ENCODE assay signal across 18 cellular contexts in genomic region chr9:76699966-76700365, GRCh38.
DNase-seq lines count a peak whose midpoint lies in the region; ATAC-seq and TF ChIP-seq lines count a peak whose summit lies in the region.
"Had no signal": no experiment of that assay in that cellular context is flagged by ENCODE, and none has a peak within 500 bp of the region (broad histone marks: within the 10 kb centered on the region; RNA-seq: fewer than 3 reads in every experiment).

No MANE protein-coding gene starts in this region.

- POLR2A ChIA-PET in activated CD4-positive, alpha-beta T cell treated with anti-CD3 and anti-CD28 coated beads, Interleukin-2, amount 10 ng/mL, durations not matched to agents 7 days and 5 days (lab: Charles Lee) = no interaction called here
- POLR2A ChIA-PET in activated CD8-positive, alpha-beta T cell treated with anti-CD3 and anti-CD28 coated beads, Interleukin-2, amount 10 ng/mL, durations not matched to agents 7 days and 5 days (lab: Charles Lee) = interaction anchor here (0.6 to 1.0 kb wide), 2 partner anchors 18 to 290 kb away, joined by 3 to 4 read pairs; no protein-coding TSS in a partner anchor

- H3K4me3 ChIP-seq in AG10803 (ENCODE audit: low read length) = no peak overlapping the region
- no peak overlapping the region for H3K4me3 ChIP-seq in neural progenitor cell
- H3K4me3 ChIP-seq: mucosa of descending colon, tibial artery had no signal

- H3K27ac ChIP-seq in neural progenitor cell = peak overlapping the region; percentile 95
- H3K27ac ChIP-seq: tibial artery had no signal

- H3K9me3 ChIP-seq in neural progenitor cell (ENCODE audit: low read depth) = no peaks in the 10 kb centered on the region
- H3K9me3 ChIP-seq: mucosa of descending colon, tibial artery had no signal

- H4K20me1 ChIP-seq in neural progenitor cell (ENCODE audit: low read depth) = no peaks in the 10 kb centered on the region

- CTCF ChIA-PET in activated CD4-positive, alpha-beta T cell treated with anti-CD3 and anti-CD28 coated beads, Interleukin-2, amount 10 ng/mL, durations not matched to agents 7 days and 5 days (lab: Charles Lee) = interaction anchor here (1.4 to 1.7 kb wide), 2 partner anchors 9 to 35 kb away, joined by 3 to 6 read pairs; no protein-coding TSS in a partner anchor
- CTCF ChIA-PET in activated CD8-positive, alpha-beta T cell treated with anti-CD3 and anti-CD28 coated beads, Interleukin-2, amount 10 ng/mL, durations not matched to agents 7 days and 5 days (lab: Charles Lee) = interaction anchor here (1.2 to 8.3 kb wide), 4 partner anchors 14 to 306 kb away, joined by 3 to 54 read pairs (median 4); partner anchors contain the start of gene RFK

- peaks cover 48% of the 10 kb centered on the region for H3K4me1 Mint-ChIP-seq in neural progenitor cell
- H3K4me1 Mint-ChIP-seq in activated CD4-positive, alpha-beta T cell treated with anti-CD3 and anti-CD28 coated beads, Interleukin-2, amount 10 ng/mL, durations not matched to agents 7 days and 5 days = peaks cover 12% of the 10 kb centered on the region
- peaks cover 7% of the 10 kb centered on the region for H3K4me1 Mint-ChIP-seq in activated CD8-positive, alpha-beta T cell treated with anti-CD3 and anti-CD28 coated beads, Interleukin-2, amount 10 ng/mL, durations not matched to agents 7 days and 5 days (ENCODE audit: low read depth)

- H3K27ac Mint-ChIP-seq in neural progenitor cell = peak overlapping the region; percentile 94
- no peak overlapping the region for H3K27ac Mint-ChIP-seq in activated CD4-positive, alpha-beta T cell treated with anti-CD3 and anti-CD28 coated beads, Interleukin-2, amount 10 ng/mL, durations not matched to agents 7 days and 5 days
- H3K27ac Mint-ChIP-seq in activated CD8-positive, alpha-beta T cell treated with anti-CD3 and anti-CD28 coated beads, Interleukin-2, amount 10 ng/mL, durations not matched to agents 7 days and 5 days = no peak overlapping the region
- H3K27ac Mint-ChIP-seq: activated naive CD8-positive, alpha-beta T cell treated with anti-CD3 and anti-CD28 coated beads, Interleukin-2, amount 50 U/mL, for 24 hours; T-helper 1 cell treated with Interleukin-12 subunit alpha and Interleukin-12 subunit beta and Interleukin-4 antibody, amounts not matched to agents 30 μg/mL and 1 μg/mL, for 36 hours had no signal

- peaks cover 26% of the 10 kb centered on the region for H3F3A ChIP-seq in neural progenitor cell (ENCODE audit: low read depth)

- H2AFZ ChIP-seq in neural progenitor cell (replicated peaks) = peak overlapping the region; percentile 1

- H3K27me3 ChIP-seq in neural progenitor cell = no peaks in the 10 kb centered on the region
- H3K27me3 ChIP-seq: tibial artery had no signal

- peaks cover 4% of the 10 kb centered on the region for H3K36me3 Mint-ChIP-seq in neural progenitor cell
- H3K36me3 Mint-ChIP-seq in activated CD4-positive, alpha-beta T cell treated with anti-CD3 and anti-CD28 coated beads, Interleukin-2, amount 10 ng/mL, durations not matched to agents 7 days and 5 days (ENCODE audit: low read depth) = no peaks in the 10 kb centered on the region
- H3K36me3 Mint-ChIP-seq in activated CD8-positive, alpha-beta T cell treated with anti-CD3 and anti-CD28 coated beads, Interleukin-2, amount 10 ng/mL, durations not matched to agents 7 days and 5 days (ENCODE audit: low read depth) = no peaks in the 10 kb centered on the region
- H3K36me3 Mint-ChIP-seq: CD14-positive monocyte had no signal

- TF ChIP-seq CTCF in AG10803 (conservative IDR thresholded peaks at IDR 0.05; ENCODE audit: low read length) (no peak; the same call in none of the 2 replicates), neural progenitor cell (IDR thresholded peaks at IDR 0.05) (no peak)

- peak overlapping the region; percentile 37 for H3K4me2 ChIP-seq in neural progenitor cell

- no peaks in the 10 kb centered on the region for H3K79me2 ChIP-seq in neural progenitor cell (ENCODE audit: low read depth)

- no peak overlapping the region for H3K4me3 Mint-ChIP-seq in neural progenitor cell
- H3K4me3 Mint-ChIP-seq in activated CD4-positive, alpha-beta T cell treated with anti-CD3 and anti-CD28 coated beads, Interleukin-2, amount 10 ng/mL, durations not matched to agents 7 days and 5 days = no peak overlapping the region
- H3K4me3 Mint-ChIP-seq in activated CD8-positive, alpha-beta T cell treated with anti-CD3 and anti-CD28 coated beads, Interleukin-2, amount 10 ng/mL, durations not matched to agents 7 days and 5 days = no peak overlapping the region
- H3K4me3 Mint-ChIP-seq: activated naive CD8-positive, alpha-beta T cell treated with anti-CD3 and anti-CD28 coated beads, Interleukin-2, amount 50 U/mL, for 24 hours; activated T-cell treated with anti-CD3 and anti-CD28 coated beads, Interleukin-2, amount 50 U/mL, for 4 hours; CD14-positive monocyte; T-helper 1 cell treated with Interleukin-12 subunit alpha and Interleukin-12 subunit beta and Interleukin-4 antibody, amounts not matched to agents 30 μg/mL and 1 μg/mL, for 36 hours had no signal

- no peaks in the 10 kb centered on the region for H3K36me3 ChIP-seq in neural progenitor cell

- DNase-seq in AG10803 (ENCODE audit: low read depth) (peak; percentile 89), M059J (ENCODE audit: low read depth) (peak; percentile 63), cerebellar cortex (ENCODE audit: low spot score) (peak; percentile 62), neural progenitor cell (ENCODE audit: low spot score) (no peak), COLO829 (ENCODE audit: low spot score) (no peak)
- no peak for DNase-seq in activated CD4-positive, alpha-beta T cell treated with anti-CD3 and anti-CD28 coated beads, Interleukin-2, amount 10 ng/mL, durations not matched to agents 7 days and 5 days
- DNase-seq in activated CD4-positive, alpha-beta T cell treated with anti-CD3 and anti-CD28 coated beads, Interleukin-2, amount 50 U/mL, for 48 hours = no peak
- DNase-seq in activated CD8-positive, alpha-beta T cell treated with anti-CD3 and anti-CD28 coated beads, Interleukin-2, amount 10 ng/mL, durations not matched to agents 7 days and 5 days = no peak
- DNase-seq: activated naive CD8-positive, alpha-beta T cell treated with anti-CD3 and anti-CD28 coated beads, Interleukin-2, amount 50 U/mL, for 24 hours; activated T-cell treated with anti-CD3 and anti-CD28 coated beads, Interleukin-2, amount 50 U/mL, for 4 hours; islet precursor cell; KG1; mucosa of descending colon; NCI-H524; tibial artery had no signal

- peaks cover 8% of the 10 kb centered on the region for H3K27me3 Mint-ChIP-seq in neural progenitor cell (ENCODE audit: insufficient read depth, low read depth)
- peaks cover 24% of the 10 kb centered on the region for H3K27me3 Mint-ChIP-seq in activated CD4-positive, alpha-beta T cell treated with anti-CD3 and anti-CD28 coated beads, Interleukin-2, amount 10 ng/mL, durations not matched to agents 7 days and 5 days
- H3K27me3 Mint-ChIP-seq in activated CD8-positive, alpha-beta T cell treated with anti-CD3 and anti-CD28 coated beads, Interleukin-2, amount 10 ng/mL, durations not matched to agents 7 days and 5 days (ENCODE audit: low read depth) = peaks cover 24% of the 10 kb centered on the region

- H3K4me1 ChIP-seq in neural progenitor cell = peaks cover 25% of the 10 kb centered on the region

- no peak for ATAC-seq in activated CD8-positive, alpha-beta T cell treated with anti-CD3 and anti-CD28 coated beads, Interleukin-2, amount 10 ng/mL, durations not matched to agents 7 days and 5 days
- ATAC-seq: activated naive CD8-positive, alpha-beta T cell treated with anti-CD3 and anti-CD28 coated beads, Interleukin-2, amount 50 U/mL, for 24 hours; activated T-cell treated with anti-CD3 and anti-CD28 coated beads, Interleukin-2, amount 50 U/mL, for 4 hours; mucosa of descending colon; Panc1 had no signal

- no peak overlapping the region for H3K9ac ChIP-seq in neural progenitor cell

- peaks cover 7% of the 10 kb centered on the region for H3K9me3 Mint-ChIP-seq in neural progenitor cell
- no peaks in the 10 kb centered on the region for H3K9me3 Mint-ChIP-seq in activated CD4-positive, alpha-beta T cell treated with anti-CD3 and anti-CD28 coated beads, Interleukin-2, amount 10 ng/mL, durations not matched to agents 7 days and 5 days
- H3K9me3 Mint-ChIP-seq in activated CD8-positive, alpha-beta T cell treated with anti-CD3 and anti-CD28 coated beads, Interleukin-2, amount 10 ng/mL, durations not matched to agents 7 days and 5 days (ENCODE audit: insufficient read depth) = no peaks in the 10 kb centered on the region
- H3K9me3 Mint-ChIP-seq: activated naive CD8-positive, alpha-beta T cell treated with anti-CD3 and anti-CD28 coated beads, Interleukin-2, amount 50 U/mL, for 24 hours; activated T-cell treated with anti-CD3 and anti-CD28 coated beads, Interleukin-2, amount 50 U/mL, for 4 hours; T-helper 1 cell treated with Interleukin-12 subunit alpha and Interleukin-12 subunit beta and Interleukin-4 antibody, amounts not matched to agents 30 μg/mL and 1 μg/mL, for 36 hours had no signal

Comparison
In these comparisons a context has a peak if more than half of its experiments do, and no peak if none do; other contexts are left out.
1. DNase-seq: peak in AG10803 (single experiment), M059J (single experiment) and cerebellar cortex (single experiment); none in neural progenitor cell (single experiment), activated CD4-positive, alpha-beta T cell treated with anti-CD3 and anti-CD28 coated beads, Interleukin-2, amount 10 ng/mL, durations not matched to agents 7 days and 5 days (single experiment), activated CD4-positive, alpha-beta T cell treated with anti-CD3 and anti-CD28 coated beads, Interleukin-2, amount 50 U/mL, for 48 hours (0 of 2), activated CD8-positive, alpha-beta T cell treated with anti-CD3 and anti-CD28 coated beads, Interleukin-2, amount 10 ng/mL, durations not matched to agents 7 days and 5 days (single experiment) and COLO829 (single experiment).